17 cellular contexts compared by ENCODE assay signal in the genomic region with DNA sequence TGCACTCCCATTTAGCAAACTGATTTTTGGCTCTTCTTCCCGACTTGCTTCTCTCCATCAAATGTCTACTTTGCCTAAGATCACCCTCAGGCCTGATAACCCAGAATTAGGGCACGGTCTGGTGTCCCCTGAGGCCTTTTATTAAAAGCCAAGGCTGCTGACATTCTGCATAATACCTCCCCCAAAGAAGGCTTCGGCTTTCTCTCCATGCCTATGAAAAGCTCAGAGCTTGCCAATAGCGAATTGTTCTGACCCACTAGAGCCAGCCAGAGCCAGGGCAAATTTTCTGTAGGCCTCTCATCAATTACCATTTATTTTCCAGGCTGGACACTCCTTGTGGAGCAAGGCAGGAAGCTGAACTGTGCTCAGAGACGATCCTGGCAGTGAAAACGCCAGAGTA.
A peak's percentile ranks its signal among the peaks of the same experiment; 100 is the strongest.
DNase-seq lines count a peak whose midpoint lies in the region; ATAC-seq and TF ChIP-seq lines count a peak whose summit lies in the region.
"Had no signal": no experiment of that assay in that cellular context is flagged by ENCODE, and none has a peak within 500 bp of the region (broad histone marks: within the 10 kb centered on the region; RNA-seq: fewer than 3 reads in every experiment).

No MANE protein-coding gene starts in this region.

- 60% methylated on average over 6 of the region's 6 CpGs for WGBS in right cardiac atrium

- intact Hi-C loops in right cardiac atrium (cut with DNase I): no loop called here

- H3K27ac ChIP-seq in right cardiac atrium (ENCODE audit: low read length): peak overlapping the region; percentile 68
- H3K27ac ChIP-seq: A549, SK-N-MC had no signal

- no peaks in the 10 kb centered on the region for H3K36me3 Mint-ChIP-seq in brain
- no peaks in the 10 kb centered on the region for H3K36me3 Mint-ChIP-seq in endothelial cell (ENCODE audit: low read depth, unreplicated experiment)

- H3K4me3 ChIP-seq in right cardiac atrium (ENCODE audit: low read length): no peak overlapping the region
- H3K4me3 ChIP-seq: A549, SK-N-MC had no signal

- in situ Hi-C loops in G401 (cut with HindIII; ENCODE audit: low sequenced_read_pairs): no loop called here

- no peaks in the 10 kb centered on the region for H3K27me3 ChIP-seq in right cardiac atrium (ENCODE audit: control insufficient read depth, insufficient read depth)
- H3K27me3 ChIP-seq: BE2C had no signal

- H3K4me1 Mint-ChIP-seq in brain (no peaks in the 10 kb centered on the region), endothelial cell (ENCODE audit: unreplicated experiment) (no peaks in the 10 kb centered on the region)

- H3K27me3 Mint-ChIP-seq in brain (peaks cover 13% of the 10 kb centered on the region), endothelial cell (ENCODE audit: unreplicated experiment) (peaks cover 3% of the 10 kb centered on the region)

- TF ChIP-seq CTCF in brain (conservative IDR thresholded peaks at IDR 0.05) (no peak), endothelial cell (IDR thresholded peaks at IDR 0.05; ENCODE audit: unreplicated experiment) (no peak)

- H3K9me3 ChIP-seq in right cardiac atrium (ENCODE audit: control insufficient read depth, low read length): no peaks in the 10 kb centered on the region
- H3K9me3 ChIP-seq: A549, BE2C had no signal

- ATAC-seq in right cardiac atrium: peak in 1 of 2 donors; percentile 15
- no peak for ATAC-seq in HG03521 (IDR thresholded peaks at IDR 0.05; ENCODE audit: unreplicated experiment)
- ATAC-seq: A549 had no signal

- DNase-seq in G401 (ENCODE audit: low spot score) (peak; percentile 8), right cardiac atrium (no peak), putamen (ENCODE audit: low spot score) (peak; percentile 36), endothelial cell (ENCODE audit: low spot score) (no peak)
- no peak for DNase-seq in NK-92 treated with Interleukin-12 subunit alpha and Interleukin-12 subunit beta, amount 100 ng/mL, for 24 hours (lab: John Stamatoyannopoulos, UW)
- DNase-seq: BE2C, EL, H7, Kasumi-1, NCI-H187, NCI-H446 treated with DMSO at 0.1 percent for 48 hours, NCI-H526 treated with DMSO at 0.1 percent for 48 hours, SHP77 treated with DMSO at 0.1 percent for 48 hours had no signal

- H3K4me3 Mint-ChIP-seq in brain (peak overlapping the region in 1 of 5 experiments; percentile 57), endothelial cell (ENCODE audit: unreplicated experiment) (no peak overlapping the region)

- H3K9me3 Mint-ChIP-seq in brain: no peaks in the 10 kb centered on the region
- no peaks in the 10 kb centered on the region for H3K9me3 Mint-ChIP-seq in endothelial cell (ENCODE audit: unreplicated experiment)

- H3K4me1 ChIP-seq in right cardiac atrium (ENCODE audit: control insufficient read depth, insufficient read depth, low read length): peaks cover 14% of the 10 kb centered on the region
- H3K4me1 ChIP-seq: A549, BE2C had no signal

- H3K27ac Mint-ChIP-seq in brain (peak overlapping the region in 3 of 5 experiments; percentile 54 to 94 (median 91)), endothelial cell (ENCODE audit: unreplicated experiment) (no peak overlapping the region)

Comparison
In these comparisons a context has a peak if more than half of its experiments do, and no peak if none do; other contexts are left out.
1. DNase-seq: peak in G401 (single experiment) and putamen (single experiment); none in right cardiac atrium (0 of 3), NK-92 treated with Interleukin-12 subunit alpha and Interleukin-12 subunit beta, amount 100 ng/mL, for 24 hours (single experiment) and endothelial cell (single experiment).